ENCODE assay signal across 24 cellular contexts in genomic region chr11:124807660-124808270, GRCh38. TPM values are rescaled to one million over a fixed set of nuclear protein-coding genes. Genes with fewer than 3 reads are reported as not detected.
DNase-seq lines count a peak whose midpoint lies in the region; ATAC-seq and TF ChIP-seq lines count a peak whose summit lies in the region.
"Had no signal": no experiment of that assay in that cellular context is flagged by ENCODE, and none has a peak within 500 bp of the region (broad histone marks: within the 10 kb centered on the region; RNA-seq: fewer than 3 reads in every experiment).

No MANE protein-coding gene starts in this region.

- H3K36me3 ChIP-seq in esophagus muscularis mucosa (peaks cover 0 to 28% (median 9%) of the 10 kb centered on the region in 4 donors), prostate gland (no peaks in the 10 kb centered on the region)
- H3K36me3 ChIP-seq: SJSA1 had no signal

- TF ChIP-seq CTCF in esophagus muscularis mucosa (IDR thresholded peaks at IDR 0.05), result no peak
- TF ChIP-seq CTCF in prostate gland (IDR thresholded peaks at IDR 0.05), result no peak

- DNase-seq in DMS 273 (lab: John Stamatoyannopoulos, UW; ENCODE audit: unreplicated experiment) (peak; percentile 13), DMS 273 treated with DMSO at 0.1 percent for 48 hours (lab: John Stamatoyannopoulos, UW) (no peak), NCI-H524 treated with DMSO at 0.1 percent for 48 hours (lab: John Stamatoyannopoulos, UW) (peak; percentile 46), esophagus muscularis mucosa (ENCODE audit: extremely low spot score) (peak; percentile 60), prostate gland (ENCODE audit: low spot score) (no peak)
- DNase-seq in activated naive CD4-positive, alpha-beta T cell (lab: John Stamatoyannopoulos, UW), result no peak
- DNase-seq: Caco-2; CD8-positive, alpha-beta T cell; KG1; NCI-H1048; NCI-H1694; NCI-H2029 treated with DMSO at 0.1 percent for 48 hours; NCI-H2171; NCI-H345; NCI-H510A treated with DMSO at 0.1 percent for 48 hours; NCI-H774; PC-9; Right ventricle myocardium superior; RPMI8226 had no signal

- H3K27me3 ChIP-seq in esophagus muscularis mucosa (no peaks in the 10 kb centered on the region), prostate gland (replicated peaks; ENCODE audit: insufficient read depth) (no peaks in the 10 kb centered on the region)
- H3K27me3 ChIP-seq: SJSA1 had no signal

- TF ChIP-seq POLR2A in esophagus muscularis mucosa (IDR thresholded peaks at IDR 0.05; ENCODE audit: low read depth) (no peak), prostate gland (IDR thresholded peaks at IDR 0.05) (no peak)

- 85% methylated on average over 6 of the region's 6 CpGs for WGBS in esophagus muscularis mucosa
- 86% methylated on average over 6 of the region's 6 CpGs for WGBS in prostate gland

- intact Hi-C loops in esophagus muscularis mucosa (cut with DNase I), result no loop called here
- intact Hi-C loops in prostate gland (cut with DNase I), result no loop called here

- H3K4me1 ChIP-seq in esophagus muscularis mucosa (no peaks in the 10 kb centered on the region), prostate gland (replicated peaks) (no peaks in the 10 kb centered on the region)
- H3K4me1 ChIP-seq: SJSA1 had no signal

- H3K27ac ChIP-seq in esophagus muscularis mucosa (replicated peaks in 1 of 4) (no peak overlapping the region), prostate gland (no peak overlapping the region)
- H3K27ac ChIP-seq: 22Rv1, C4-2B, PC-9, SJSA1 had no signal

- ATAC-seq in HG03196 (IDR thresholded peaks at IDR 0.05; ENCODE audit: unreplicated experiment), result no peak
- ATAC-seq: CD8-positive, alpha-beta T cell had no signal

- no peaks in the 10 kb centered on the region for H3K9me3 ChIP-seq in esophagus muscularis mucosa
- H3K9me3 ChIP-seq in prostate gland, result no peaks in the 10 kb centered on the region
- H3K9me3 ChIP-seq: Caco-2, SJSA1 had no signal

- no peak for TF ChIP-seq EP300 in esophagus muscularis mucosa (IDR thresholded peaks at IDR 0.05)

- H3K4me3 ChIP-seq in esophagus muscularis mucosa (no peak overlapping the region), prostate gland (no peak overlapping the region)
- H3K4me3 ChIP-seq: PC-9, SJSA1 had no signal

RNA-seq across cellular contexts. Expression of gene MSANTD2, which starts 7.6 kb away (rescaled TPM):
- total RNA-seq in esophagus muscularis mucosa, result 10 to 100 TPM in 3 of 4 donors, 1 to 10 TPM in 1; 9.6 to 14.0 (median 12.1) TPM
- total RNA-seq in prostate gland, result 10 to 100 TPM; 12.3 to 22.9 TPM

RNA-seq across cellular contexts. Expression of gene ESAM, which starts 45.7 kb away (rescaled TPM):
- 10 to 100 TPM; 10.8 to 52.8 (median 41.1) TPM for total RNA-seq in esophagus muscularis mucosa
- 10 to 100 TPM; 12.1 to 18.6 TPM for total RNA-seq in prostate gland

RNA-seq across cellular contexts. Expression of gene VSIG2, which starts 55.7 kb away (rescaled TPM):
- total RNA-seq in esophagus muscularis mucosa, result under 1 TPM in 1 of 4 donors, not detected in 3; 0.29 TPM
- total RNA-seq in prostate gland, result 10 to 100 TPM; 28.2 to 38.6 TPM
- total RNA-seq: B cell, Caco-2, SJSA1 had no signal

RNA-seq across cellular contexts. Expression of gene ROBO3, which starts 57.5 kb away (rescaled TPM):
- total RNA-seq in esophagus muscularis mucosa (10 to 100 TPM in 1 of 4 donors, 1 to 10 TPM in 3; 5.0 to 10.8 (median 8.5) TPM), prostate gland (10 to 100 TPM; 18.0 to 30.6 TPM)

Comparison
In these comparisons a context has a peak if more than half of its experiments do, and no peak if none do; other contexts are left out.
1. DNase-seq: peak in DMS 273 (single experiment), NCI-H524 treated with DMSO at 0.1 percent for 48 hours (single experiment) and esophagus muscularis mucosa (single experiment); none in DMS 273 treated with DMSO at 0.1 percent for 48 hours (single experiment), prostate gland (single experiment) and activated naive CD4-positive, alpha-beta T cell (0 of 4).
2. RNA of gene VSIG2, which starts 55.7 kb away (total RNA-seq): 28.2 to 38.6 TPM in prostate gland; 0.29 TPM in esophagus muscularis mucosa; every median in the first group is over 10 times any median in the second.